In the genomic region with DNA sequence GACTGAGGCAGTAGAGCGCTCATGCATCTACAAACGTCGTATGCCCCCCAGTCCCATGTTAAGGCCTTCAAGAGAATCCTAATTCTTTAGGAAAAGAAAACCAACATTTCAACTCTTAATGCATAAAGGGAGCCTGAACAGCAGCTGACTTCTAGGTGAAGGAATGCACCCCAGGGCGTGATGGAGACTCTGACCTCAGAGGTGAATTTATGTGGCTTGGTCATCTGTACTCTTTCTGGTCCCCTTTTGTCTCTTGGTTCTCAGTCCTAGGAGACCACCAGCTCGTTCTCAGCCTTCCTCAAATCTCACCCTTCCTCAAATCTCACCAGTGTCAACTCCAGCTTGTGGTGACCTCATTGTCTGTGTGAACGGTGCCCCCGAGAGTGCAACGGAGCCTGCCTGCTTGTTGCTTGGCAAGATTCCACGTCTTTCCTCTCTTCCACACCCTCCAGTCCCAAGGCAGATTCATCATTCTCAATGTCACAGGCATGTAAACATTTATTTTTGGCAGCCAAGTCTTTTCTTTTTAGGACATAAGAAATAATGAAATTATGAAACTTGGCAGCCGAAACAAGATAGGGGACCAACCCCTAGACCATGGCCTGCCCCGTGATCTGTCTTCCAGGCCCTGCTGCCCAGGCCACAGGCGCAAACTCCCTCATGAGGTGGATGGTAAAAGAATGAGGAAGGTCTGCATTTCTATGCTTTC, we compare ENCODE assay signal across 15 cellular contexts.
DNase-seq lines count a peak whose midpoint lies in the region; ATAC-seq and TF ChIP-seq lines count a peak whose summit lies in the region.
"Had no signal": no experiment of that assay in that cellular context is flagged by ENCODE, and none has a peak within 500 bp of the region (broad histone marks: within the 10 kb centered on the region; RNA-seq: fewer than 3 reads in every experiment).

No MANE protein-coding gene starts in this region.

- no peak for ATAC-seq in activated CD8-positive, alpha-beta memory T cell treated with anti-CD3 and anti-CD28 coated beads, Interleukin-2, amount 10 ng/mL, durations not matched to agents 7 days and 5 days
- ATAC-seq in GM18505 (IDR thresholded peaks at IDR 0.05; ENCODE audit: unreplicated experiment) = no peak
- ATAC-seq: A549 had no signal

- TF ChIP-seq CTCF in vagina (IDR thresholded peaks at IDR 0.05) (no peak), thyroid gland (IDR thresholded peaks at IDR 0.05) (no peak), endothelial cell (IDR thresholded peaks at IDR 0.05; ENCODE audit: unreplicated experiment) (no peak)

- H3K9me3 Mint-ChIP-seq in activated CD8-positive, alpha-beta memory T cell treated with anti-CD3 and anti-CD28 coated beads, Interleukin-2, amount 10 ng/mL, durations not matched to agents 7 days and 5 days (ENCODE audit: low read depth) = peaks cover 8% of the 10 kb centered on the region
- no peaks in the 10 kb centered on the region for H3K9me3 Mint-ChIP-seq in endothelial cell (ENCODE audit: unreplicated experiment)

- no peak overlapping the region for H3K4me3 Mint-ChIP-seq in activated CD8-positive, alpha-beta memory T cell treated with anti-CD3 and anti-CD28 coated beads, Interleukin-2, amount 10 ng/mL, durations not matched to agents 7 days and 5 days
- no peak overlapping the region for H3K4me3 Mint-ChIP-seq in endothelial cell (ENCODE audit: unreplicated experiment)
- H3K4me3 Mint-ChIP-seq: CD8-positive, alpha-beta memory T cell had no signal

- H3K36me3 ChIP-seq in vagina = no peaks in the 10 kb centered on the region
- no peaks in the 10 kb centered on the region for H3K36me3 ChIP-seq in thyroid gland
- H3K36me3 ChIP-seq: SJSA1 had no signal

- no peak overlapping the region for H3K4me3 ChIP-seq in vagina
- no peak overlapping the region for H3K4me3 ChIP-seq in thyroid gland (replicated peaks in 1 of 3)
- H3K4me3 ChIP-seq: A549, SJSA1 had no signal

- peaks cover 10% of the 10 kb centered on the region for H3K27me3 Mint-ChIP-seq in activated CD8-positive, alpha-beta memory T cell treated with anti-CD3 and anti-CD28 coated beads, Interleukin-2, amount 10 ng/mL, durations not matched to agents 7 days and 5 days
- peaks cover 2% of the 10 kb centered on the region for H3K27me3 Mint-ChIP-seq in endothelial cell (ENCODE audit: unreplicated experiment)
- H3K27me3 Mint-ChIP-seq: CD8-positive, alpha-beta memory T cell had no signal

- no peaks in the 10 kb centered on the region for H3K27me3 ChIP-seq in vagina
- H3K27me3 ChIP-seq in thyroid gland = no peaks in the 10 kb centered on the region

- TF ChIP-seq POLR2A in vagina (IDR thresholded peaks at IDR 0.05) = no peak
- TF ChIP-seq POLR2A in GM18505 (IDR thresholded peaks at IDR 0.05; ENCODE audit: borderline replicate concordance, extremely low read depth, insufficient read depth, insufficient read length) = no peak
- no peak for TF ChIP-seq POLR2A in thyroid gland (IDR thresholded peaks at IDR 0.05)

- H3K9me3 ChIP-seq in vagina (peaks cover 11% of the 10 kb centered on the region), thyroid gland (no peaks in the 10 kb centered on the region)

- H3K4me1 ChIP-seq in vagina (no peaks in the 10 kb centered on the region), thyroid gland (peaks cover 0 to 10% of the 10 kb centered on the region in 2 donors)
- H3K4me1 ChIP-seq: A549, SJSA1 had no signal

- CTCF ChIA-PET in activated CD8-positive, alpha-beta memory T cell treated with anti-CD3 and anti-CD28 coated beads, Interleukin-2, amount 10 ng/mL, durations not matched to agents 7 days and 5 days (lab: Charles Lee) = no interaction called here

- DNase-seq in activated CD8-positive, alpha-beta memory T cell treated with anti-CD3 and anti-CD28 coated beads, Interleukin-2, amount 10 ng/mL, durations not matched to agents 7 days and 5 days = peak; percentile 25
- no peak for DNase-seq in activated CD8-positive, alpha-beta memory T cell treated with anti-CD3 and anti-CD28 coated beads, Interleukin-2, amount 50 U/mL, for 4 hours
- DNase-seq in islet precursor cell (peak; percentile 68), posterior vena cava (ENCODE audit: low spot score) (peak; percentile 52), vagina (ENCODE audit: extremely low spot score in 2 of 2) (peak; percentile 58 to 81), thyroid gland (no peak), endothelial cell (ENCODE audit: low spot score) (no peak)
- DNase-seq: CD8-positive, alpha-beta memory T cell; MM.1S; NCI-H1092; NCI-H2081 treated with DMSO at 0.1 percent for 48 hours; NCI-H510A treated with DMSO at 0.1 percent for 48 hours had no signal

- H3K4me1 Mint-ChIP-seq in activated CD8-positive, alpha-beta memory T cell treated with anti-CD3 and anti-CD28 coated beads, Interleukin-2, amount 10 ng/mL, durations not matched to agents 7 days and 5 days = peaks cover 8% of the 10 kb centered on the region
- H3K4me1 Mint-ChIP-seq in endothelial cell (ENCODE audit: unreplicated experiment) = no peaks in the 10 kb centered on the region

- H3K27ac ChIP-seq in vagina (no peak overlapping the region), thyroid gland (no peak overlapping the region)
- H3K27ac ChIP-seq: A549, SJSA1 had no signal

- WGBS in thyroid gland, 2 donors = 67 to 70% methylated on average over 12 of the region's 12 CpGs

- H3K27ac Mint-ChIP-seq in activated CD8-positive, alpha-beta memory T cell treated with anti-CD3 and anti-CD28 coated beads, Interleukin-2, amount 10 ng/mL, durations not matched to agents 7 days and 5 days = no peak overlapping the region
- no peak overlapping the region for H3K27ac Mint-ChIP-seq in endothelial cell (ENCODE audit: unreplicated experiment)

- intact Hi-C loops in posterior vena cava (cut with DNase I) = no loop called here
- intact Hi-C loops in vagina (cut with DNase I) = no loop called here
- intact Hi-C loops in thyroid gland (cut with DNase I) = no loop called here

- H3K36me3 Mint-ChIP-seq in activated CD8-positive, alpha-beta memory T cell treated with anti-CD3 and anti-CD28 coated beads, Interleukin-2, amount 10 ng/mL, durations not matched to agents 7 days and 5 days = peaks cover 2% of the 10 kb centered on the region
- H3K36me3 Mint-ChIP-seq in endothelial cell (ENCODE audit: low read depth, unreplicated experiment) = no peaks in the 10 kb centered on the region

Comparison
In these comparisons a context has a peak if more than half of its experiments do, and no peak if none do; other contexts are left out.
1. DNase-seq: peak in activated CD8-positive, alpha-beta memory T cell treated with anti-CD3 and anti-CD28 coated beads, Interleukin-2, amount 10 ng/mL, durations not matched to agents 7 days and 5 days (single experiment), islet precursor cell (single experiment), posterior vena cava (single experiment) and vagina (2 of 2); none in activated CD8-positive, alpha-beta memory T cell treated with anti-CD3 and anti-CD28 coated beads, Interleukin-2, amount 50 U/mL, for 4 hours (single experiment), thyroid gland (0 of 2) and endothelial cell (single experiment).